In genomic region chr1:43651922-43652321, GRCh38 we compare ENCODE assay signal across 10 cellular contexts. TPM values are rescaled to one million over a fixed set of nuclear protein-coding genes. Genes with fewer than 3 reads are reported as not detected.
DNase-seq lines count a peak whose midpoint lies in the region; ATAC-seq, FAIRE-seq and TF ChIP-seq lines count a peak whose summit lies in the region.
"Had no signal": no experiment of that assay in that cellular context is flagged by ENCODE, and none has a peak within 500 bp of the region (broad histone marks: within the 10 kb centered on the region; RNA-seq: fewer than 3 reads in every experiment).

No MANE protein-coding gene starts in this region.

- H3K4me1 ChIP-seq in astrocyte (ENCODE audit: insufficient read depth, low read length) (peaks cover 18% of the 10 kb centered on the region), right lobe of liver (peaks cover 0 to 24% (median 5%) of the 10 kb centered on the region in 4 donors), upper lobe of left lung (peaks cover 15 to 34% (median 21%) of the 10 kb centered on the region in 4 donors)

- H3K4me3 ChIP-seq in astrocyte (ENCODE audit: insufficient read depth, low read depth, low read length) (peak overlapping the region; percentile 97), right lobe of liver (peak overlapping the region in 2 of 3 donors; percentile 69 to 84), upper lobe of left lung (peak overlapping the region in 3 of 4 donors; percentile 73 to 78 (median 77))

- CTCF ChIA-PET in activated naive CD4-positive, alpha-beta T cell treated with anti-CD3 and anti-CD28 coated beads for 36 hours (lab: Charles Lee), result interaction anchor here (0.5 to 1.7 kb wide), 3 partner anchors 122 to 849 kb away, joined by 3 to 4 read pairs (median 3); no protein-coding TSS in a partner anchor

- WGBS in right lobe of liver (ENCODE audit: insufficient coverage, low coverage, low lambda C conversion rate, missing lambda C conversion rate), result 39% methylated on average over 3 of the region's 3 CpGs
- WGBS in upper lobe of left lung, 2 donors, result 78 to 80% methylated on average over 3 of the region's 3 CpGs

- FAIRE-seq in astrocyte (lab: Jason Lieb, UNC), result no peak

- H3K36me3 ChIP-seq in astrocyte (ENCODE audit: insufficient read depth, low read length), result peaks cover 22% of the 10 kb centered on the region
- peaks cover 13 to 37% (median 15%) of the 10 kb centered on the region in 4 donors for H3K36me3 ChIP-seq in right lobe of liver
- H3K36me3 ChIP-seq in upper lobe of left lung, result peaks cover 18 to 40% (median 31%) of the 10 kb centered on the region in 4 donors

- peak overlapping the region; percentile 95 for H3K4me2 ChIP-seq in astrocyte (ENCODE audit: low read length)

- H3K27ac ChIP-seq in astrocyte (ENCODE audit: low read depth, low read length) (no peak overlapping the region), right lobe of liver (no peak overlapping the region), upper lobe of left lung (peak overlapping the region in 1 of 4 donors; percentile 94)

- peaks cover 47% of the 10 kb centered on the region for H3K79me2 ChIP-seq in astrocyte (ENCODE audit: insufficient read depth, low read length)

- no peaks in the 10 kb centered on the region for H3K9me3 Mint-ChIP-seq in activated naive CD4-positive, alpha-beta T cell treated with anti-CD3 and anti-CD28 coated beads for 36 hours
- no peaks in the 10 kb centered on the region for H3K9me3 Mint-ChIP-seq in activated naive CD4-positive, alpha-beta T cell treated with anti-CD3 and anti-CD28 coated beads, Interleukin-2, amount 50 U/mL, for 72 hours
- no peaks in the 10 kb centered on the region for H3K9me3 Mint-ChIP-seq in astrocyte (ENCODE audit: unreplicated experiment)
- H3K9me3 Mint-ChIP-seq: dendritic cell treated with granulocyte-macrophage colony-stimulating factor and Interleukin-4, amounts not matched to agents 40 ng/mL and 50 ng/mL, for 4 days had no signal

- H3K9me3 ChIP-seq in astrocyte (ENCODE audit: insufficient read depth, low read depth, low read length) (no peaks in the 10 kb centered on the region), right lobe of liver (no peaks in the 10 kb centered on the region), upper lobe of left lung (no peaks in the 10 kb centered on the region)

- H2AFZ ChIP-seq in astrocyte (ENCODE audit: low read depth, low read length), result no peak overlapping the region

- peak overlapping the region; percentile 88 for H3K9ac ChIP-seq in astrocyte (ENCODE audit: low read length)

- H3K4me3 Mint-ChIP-seq in activated naive CD4-positive, alpha-beta T cell treated with anti-CD3 and anti-CD28 coated beads for 36 hours, result peak overlapping the region; percentile 90
- peak overlapping the region; percentile 100 for H3K4me3 Mint-ChIP-seq in astrocyte (ENCODE audit: unreplicated experiment)

- intact Hi-C loops in activated naive CD4-positive, alpha-beta T cell treated with anti-CD3 and anti-CD28 coated beads for 36 hours (cut with micrococcal nuclease), result loop anchor here (2.0 to 5.0 kb wide), 4 partner anchors 125 to 380 kb away; partner anchors contain the start of genes CCDC24 and CDC20
- intact Hi-C loops in right lobe of liver (cut with DNase I), result no loop called here

- no peaks in the 10 kb centered on the region for H3K27me3 Mint-ChIP-seq in activated naive CD4-positive, alpha-beta T cell treated with anti-CD3 and anti-CD28 coated beads for 36 hours (ENCODE audit: low read depth)
- no peaks in the 10 kb centered on the region for H3K27me3 Mint-ChIP-seq in astrocyte (ENCODE audit: low read depth, unreplicated experiment)
- H3K27me3 Mint-ChIP-seq: dendritic cell treated with granulocyte-macrophage colony-stimulating factor and Interleukin-4, amounts not matched to agents 40 ng/mL and 50 ng/mL, for 4 days had no signal

- no peak overlapping the region for H3K27ac Mint-ChIP-seq in activated naive CD4-positive, alpha-beta T cell treated with anti-CD3 and anti-CD28 coated beads for 36 hours
- no peak overlapping the region for H3K27ac Mint-ChIP-seq in activated naive CD4-positive, alpha-beta T cell treated with anti-CD3 and anti-CD28 coated beads, Interleukin-2, amount 50 U/mL, for 72 hours
- H3K27ac Mint-ChIP-seq in astrocyte (ENCODE audit: unreplicated experiment), result peak overlapping the region; percentile 98

- no peak for TF ChIP-seq EP300 in upper lobe of left lung (IDR thresholded peaks at IDR 0.05)

- DNase-seq in activated naive CD4-positive, alpha-beta T cell treated with anti-CD3 and anti-CD28 coated beads for 36 hours, result no peak
- no peak for DNase-seq in activated naive CD4-positive, alpha-beta T cell treated with anti-CD3 and anti-CD28 coated beads, Interleukin-2, amount 50 U/mL, for 72 hours (ENCODE audit: low spot score in 2 of 2)
- DNase-seq in astrocyte (ENCODE audit: low read depth) (no peak), right lobe of liver (no peak), upper lobe of left lung (no peak), H4 (ENCODE audit: low spot score) (no peak), MV-4-11 (lab: John Stamatoyannopoulos, UW) (no peak)
- DNase-seq: KG1 had no signal

- H3K36me3 Mint-ChIP-seq in activated naive CD4-positive, alpha-beta T cell treated with anti-CD3 and anti-CD28 coated beads for 36 hours (ENCODE audit: low read depth), result peaks cover 27% of the 10 kb centered on the region
- peaks cover 5 to 13% of the 10 kb centered on the region in 2 donors for H3K36me3 Mint-ChIP-seq in activated naive CD4-positive, alpha-beta T cell treated with anti-CD3 and anti-CD28 coated beads, Interleukin-2, amount 50 U/mL, for 72 hours
- peaks cover 8% of the 10 kb centered on the region for H3K36me3 Mint-ChIP-seq in astrocyte (ENCODE audit: low read depth, unreplicated experiment)

- H4K20me1 ChIP-seq in astrocyte (ENCODE audit: insufficient read depth, low read length), result peaks cover 54% of the 10 kb centered on the region

- TF ChIP-seq POLR2A in right lobe of liver (IDR thresholded peaks at IDR 0.05) (no peak), upper lobe of left lung (IDR thresholded peaks at IDR 0.05) (no peak)

- H3K4me1 Mint-ChIP-seq in activated naive CD4-positive, alpha-beta T cell treated with anti-CD3 and anti-CD28 coated beads for 36 hours (ENCODE audit: low read depth), result peaks cover 26% of the 10 kb centered on the region
- H3K4me1 Mint-ChIP-seq in astrocyte (ENCODE audit: low read depth, unreplicated experiment), result peaks cover 20% of the 10 kb centered on the region

- H3K27me3 ChIP-seq in astrocyte (ENCODE audit: insufficient read depth, low read length) (no peaks in the 10 kb centered on the region), right lobe of liver (no peaks in the 10 kb centered on the region), upper lobe of left lung (no peaks in the 10 kb centered on the region)

- TF ChIP-seq CTCF in astrocyte (IDR thresholded peaks at IDR 0.05; ENCODE audit: insufficient read depth, low read depth, low read length) (no peak), right lobe of liver (IDR thresholded peaks at IDR 0.05) (no peak), upper lobe of left lung (IDR thresholded peaks at IDR 0.05) (no peak)

- no peak for ATAC-seq in activated naive CD4-positive, alpha-beta T cell treated with anti-CD3 and anti-CD28 coated beads, Interleukin-2, amount 50 U/mL, for 72 hours
- ATAC-seq in right lobe of liver (no peak), upper lobe of left lung (ENCODE audit: low FRiP score in 2 of 2) (no peak), GM19455 (IDR thresholded peaks at IDR 0.05; ENCODE audit: unreplicated experiment) (no peak)

RNA-seq across cellular contexts. Expression of gene KDM4A, which starts 2.0 kb away (rescaled TPM):
- 10 to 100 TPM; 41.5 to 42.0 TPM for total RNA-seq in activated naive CD4-positive, alpha-beta T cell treated with anti-CD3 and anti-CD28 coated beads for 36 hours
- total RNA-seq in activated naive CD4-positive, alpha-beta T cell treated with anti-CD3 and anti-CD28 coated beads, Interleukin-2, amount 50 U/mL, for 72 hours, result 10 to 100 TPM; 28.9 to 50.1 TPM
- 93.5 and 97.5 TPM in 2 replicates for total RNA-seq in astrocyte
- total RNA-seq in right lobe of liver, result 10 to 100 TPM; 12.7 to 22.5 (median 17.6) TPM
- 10 to 100 TPM; 30.1 to 63.4 (median 45.3) TPM for total RNA-seq in upper lobe of left lung
- total RNA-seq in H4 (2014; rRNA removed; shearing (Covaris generic)), result 29.4 and 30.8 TPM in 2 replicates

RNA-seq across cellular contexts. Expression of gene ST3GAL3, which starts 55.4 kb away (rescaled TPM):
- 10 to 100 TPM; 14.2 to 17.8 TPM for total RNA-seq in activated naive CD4-positive, alpha-beta T cell treated with anti-CD3 and anti-CD28 coated beads for 36 hours
- total RNA-seq in activated naive CD4-positive, alpha-beta T cell treated with anti-CD3 and anti-CD28 coated beads, Interleukin-2, amount 50 U/mL, for 72 hours, result 10 to 100 TPM; 21.8 to 22.3 TPM
- total RNA-seq in astrocyte, result 11.4 and 13.9 TPM in 2 replicates
- 10 to 100 TPM in 4 of 6 experiments, 1 to 10 TPM in 2; 6.4 to 14.2 (median 12.0) TPM for total RNA-seq in right lobe of liver
- total RNA-seq in upper lobe of left lung, result 10 to 100 TPM; 14.4 to 46.1 (median 19.2) TPM
- 10.7 and 12.1 TPM in 2 replicates for total RNA-seq in H4 (2014; rRNA removed; shearing (Covaris generic))
